20 cellular contexts compared by ENCODE assay signal in genomic region chr1:171883844-171884243, GRCh38. TPM values are rescaled to one million over a fixed set of nuclear protein-coding genes. Genes with fewer than 3 reads are reported as not detected.
A peak's percentile ranks its signal among the peaks of the same experiment; 100 is the strongest.
DNase-seq lines count a peak whose midpoint lies in the region; ATAC-seq and TF ChIP-seq lines count a peak whose summit lies in the region.
"Had no signal": no experiment of that assay in that cellular context is flagged by ENCODE, and none has a peak within 500 bp of the region (broad histone marks: within the 10 kb centered on the region; RNA-seq: fewer than 3 reads in every experiment).

No MANE protein-coding gene starts in this region.

- no peaks in the 10 kb centered on the region for H3K36me3 Mint-ChIP-seq in activated T-helper 17 cell treated with anti-CD3 and anti-CD28 coated beads, Interleukin-2, amount 50 U/mL, for 72 hours (ENCODE audit: low read depth)
- no peaks in the 10 kb centered on the region for H3K36me3 Mint-ChIP-seq in progenitor cell of endocrine pancreas (ENCODE audit: insufficient read depth)

- no peaks in the 10 kb centered on the region for H3K27me3 Mint-ChIP-seq in activated T-helper 17 cell treated with anti-CD3 and anti-CD28 coated beads, Interleukin-2, amount 50 U/mL, for 72 hours
- no peaks in the 10 kb centered on the region for H3K27me3 Mint-ChIP-seq in progenitor cell of endocrine pancreas

- intact Hi-C loops in adrenal gland (cut with DNase I), result no loop called here

- no peak overlapping the region for H3K27ac ChIP-seq in adrenal gland
- H3K27ac ChIP-seq: pancreas, thoracic aorta, WERI-Rb-1 had no signal

- no peaks in the 10 kb centered on the region for H3K36me3 ChIP-seq in GM06990 (ENCODE audit: control insufficient read depth, insufficient read depth, low read length)
- H3K36me3 ChIP-seq in adrenal gland (replicated peaks in 1 of 2), result no peaks in the 10 kb centered on the region
- H3K36me3 ChIP-seq: pancreas, thoracic aorta, WERI-Rb-1 had no signal

- peak overlapping the region; percentile 16 for H3K27ac Mint-ChIP-seq in activated T-helper 17 cell treated with anti-CD3 and anti-CD28 coated beads, Interleukin-2, amount 50 U/mL, for 72 hours
- no peak overlapping the region for H3K27ac Mint-ChIP-seq in progenitor cell of endocrine pancreas
- H3K27ac Mint-ChIP-seq: T-helper 1 cell treated with Interleukin-12 subunit alpha and Interleukin-12 subunit beta and Interleukin-4 antibody, amounts not matched to agents 30 μg/mL and 1 μg/mL, for 36 hours had no signal

- H3K4me1 ChIP-seq in adrenal gland (replicated peaks in 1 of 2), result no peaks in the 10 kb centered on the region
- H3K4me1 ChIP-seq: Caco-2, pancreas had no signal

- peaks cover 0 to 8% (median 0%) of the 10 kb centered on the region in 3 donors for H3K9me3 ChIP-seq in adrenal gland (replicated peaks in 1 of 3)
- H3K9me3 ChIP-seq: Caco-2, pancreas, thoracic aorta had no signal

- no peaks in the 10 kb centered on the region for H3K4me1 Mint-ChIP-seq in activated T-helper 17 cell treated with anti-CD3 and anti-CD28 coated beads, Interleukin-2, amount 50 U/mL, for 72 hours
- H3K4me1 Mint-ChIP-seq in progenitor cell of endocrine pancreas (ENCODE audit: low read depth), result no peaks in the 10 kb centered on the region
- H3K4me1 Mint-ChIP-seq: central memory CD8-positive, alpha-beta T cell had no signal

- TF ChIP-seq CTCF in GM06990 (IDR thresholded peaks at IDR 0.05; ENCODE audit: insufficient read depth, low read length, poor library complexity, severe bottlenecking) (no peak), GM12865 (IDR thresholded peaks at IDR 0.05; ENCODE audit: insufficient read depth, low read depth, low read length, missing control alignments) (no peak), adrenal gland (IDR thresholded peaks at IDR 0.05) (no peak), progenitor cell of endocrine pancreas (IDR thresholded peaks at IDR 0.05; ENCODE audit: unreplicated experiment) (no peak)

- H3K4me3 Mint-ChIP-seq in activated T-helper 17 cell treated with anti-CD3 and anti-CD28 coated beads, Interleukin-2, amount 50 U/mL, for 72 hours, result no peak overlapping the region
- no peak overlapping the region for H3K4me3 Mint-ChIP-seq in progenitor cell of endocrine pancreas (ENCODE audit: low read depth)
- H3K4me3 Mint-ChIP-seq: central memory CD8-positive, alpha-beta T cell; T-helper 1 cell treated with Interleukin-12 subunit alpha and Interleukin-12 subunit beta and Interleukin-4 antibody, amounts not matched to agents 30 μg/mL and 1 μg/mL, for 36 hours had no signal

- no peak for TF ChIP-seq POLR2A in adrenal gland (IDR thresholded peaks at IDR 0.05)

- DNase-seq in GM06990 (ENCODE audit: extremely low read depth, insufficient read length) (peak; percentile 6), GM12865 (ENCODE audit: low read depth) (peak; percentile 53), adrenal gland (no peak), progenitor cell of endocrine pancreas (ENCODE audit: low spot score, unreplicated experiment) (no peak)
- no peak for DNase-seq in activated CD8-positive, alpha-beta memory T cell treated with anti-CD3 and anti-CD28 coated beads, Interleukin-2, amount 50 U/mL, for 48 hours
- DNase-seq: AML-193; amniotic stem cell; Caco-2; effector CD8-positive, alpha-beta T cell; EL; NCI-H2081; NCI-H524; pancreas; WERI-Rb-1 had no signal

- H3K9me3 Mint-ChIP-seq in activated T-helper 17 cell treated with anti-CD3 and anti-CD28 coated beads, Interleukin-2, amount 50 U/mL, for 72 hours, result no peaks in the 10 kb centered on the region
- no peaks in the 10 kb centered on the region for H3K9me3 Mint-ChIP-seq in progenitor cell of endocrine pancreas (ENCODE audit: low read depth)
- H3K9me3 Mint-ChIP-seq: central memory CD8-positive, alpha-beta T cell; T-helper 1 cell treated with Interleukin-12 subunit alpha and Interleukin-12 subunit beta and Interleukin-4 antibody, amounts not matched to agents 30 μg/mL and 1 μg/mL, for 36 hours had no signal

- H3K4me3 ChIP-seq in GM06990 (replicated peaks; ENCODE audit: low read depth, low read length) (no peak overlapping the region), GM12865 (ENCODE audit: low read depth, low read length) (no peak overlapping the region), adrenal gland (no peak overlapping the region)
- H3K4me3 ChIP-seq: K562, pancreas, thoracic aorta had no signal

- H3K27me3 ChIP-seq in GM06990 (replicated peaks; ENCODE audit: control insufficient read depth, insufficient read depth, low read length) (no peaks in the 10 kb centered on the region), adrenal gland (no peaks in the 10 kb centered on the region)
- H3K27me3 ChIP-seq: pancreas had no signal

- peak; percentile 83 for ATAC-seq in HG02870 (IDR thresholded peaks at IDR 0.05; ENCODE audit: unreplicated experiment)
- peak; percentile 81 for ATAC-seq in activated T-helper 17 cell treated with anti-CD3 and anti-CD28 coated beads, Interleukin-2, amount 50 U/mL, for 72 hours (replicated peaks)
- ATAC-seq: K562, pancreas had no signal

- 81 to 90% (median 87%) methylated on average over 4 of the region's 4 CpGs for WGBS in adrenal gland, 4 donors

RNA-seq across cellular contexts. Expression of gene DNM3, which starts 42.5 kb away (rescaled TPM):
- 1 to 10 TPM; 3.0 to 5.8 TPM for total RNA-seq in activated T-helper 17 cell treated with anti-CD3 and anti-CD28 coated beads, Interleukin-2, amount 50 U/mL, for 72 hours
- total RNA-seq in adrenal gland (10 to 100 TPM; 14.2 to 47.2 (median 23.9) TPM), progenitor cell of endocrine pancreas (0.48 and 1.1 TPM in 2 replicates)
- polyA plus RNA-seq in adrenal gland, result 10 to 100 TPM in 1 of 3 donors, 1 to 10 TPM in 2; 7.2 to 12.6 (median 9.8) TPM

Comparison
In these comparisons a context has a peak if more than half of its experiments do, and no peak if none do; other contexts are left out.
1. DNase-seq: peak in GM06990 (single experiment) and GM12865 (single experiment); none in adrenal gland (0 of 7), progenitor cell of endocrine pancreas (single experiment) and activated CD8-positive, alpha-beta memory T cell treated with anti-CD3 and anti-CD28 coated beads, Interleukin-2, amount 50 U/mL, for 48 hours (single experiment).